In genomic region chr5:178205749-178206047, GRCh38 we compare ENCODE assay signal across 8 cellular contexts.
DNase-seq lines count a peak whose midpoint lies in the region; ATAC-seq, FAIRE-seq and TF ChIP-seq lines count a peak whose summit lies in the region.

No MANE protein-coding gene starts in this region.

- peak overlapping the region; percentile 88 for H3K27ac ChIP-seq in VCaP

- no peak for TF ChIP-seq POLR2A in H54 (IDR thresholded peaks at IDR 0.05; ENCODE audit: low read depth, low read length)

- TF ChIP-seq CTCF in GM12865 (IDR thresholded peaks at IDR 0.05; ENCODE audit: insufficient read depth, low read depth, low read length, missing control alignments) (no peak), VCaP (conservative IDR thresholded peaks at IDR 0.05) (no peak), foreskin fibroblast (IDR thresholded peaks at IDR 0.05; ENCODE audit: low read depth, low read length) (no peak), retinal pigment epithelial cell (conservative IDR thresholded peaks at IDR 0.05; ENCODE audit: low read depth, low read length) (no peak)

- no peak for ATAC-seq in GM18861 (IDR thresholded peaks at IDR 0.05; ENCODE audit: unreplicated experiment)
- no peak for ATAC-seq in HG03108 (IDR thresholded peaks at IDR 0.05; ENCODE audit: unreplicated experiment)

- H3K4me3 ChIP-seq in GM12865 (ENCODE audit: low read depth, low read length) = peak overlapping the region; percentile 92
- H3K4me3 ChIP-seq in foreskin fibroblast (ENCODE audit: low read depth in 1 of 2, low read length in 2 of 2) = peak overlapping the region; percentile 68 to 99
- peak overlapping the region; percentile 86 for H3K4me3 ChIP-seq in retinal pigment epithelial cell (ENCODE audit: low read length)

- FAIRE-seq in H54 (lab: Jason Lieb, UNC) = no peak

- DNase-seq in GM12865 (ENCODE audit: low read depth) (no peak), foreskin fibroblast (no peak), retinal pigment epithelial cell (ENCODE audit: low read depth) (no peak), AG08396 (ENCODE audit: low spot score) (no peak), H54 (ENCODE audit: insufficient read length, low spot score) (no peak)
